8 cellular contexts compared by ENCODE assay signal in genomic region chr15:51750942-51751686, GRCh38. TPM values are rescaled to one million over a fixed set of nuclear protein-coding genes. Genes with fewer than 3 reads are reported as not detected.
DNase-seq lines count a peak whose midpoint lies in the region; ATAC-seq and TF ChIP-seq lines count a peak whose summit lies in the region.

TMOD2 (plus strand) TSS chr15:51751597; CDS start chr15:51766442, 14,845 bp downstream.

- peak within 1 kb of the TSS; percentile 86 for H3K4me3 ChIP-seq in neural cell (ENCODE audit: low read length)
- peak within 1 kb of the TSS; percentile 94 for H3K4me3 ChIP-seq in urinary bladder (ENCODE audit: low read depth, low read length)

- H3K9ac ChIP-seq in neural cell (ENCODE audit: low read length), result peak within 1 kb of the TSS; percentile 80

- no peaks in the 10 kb centered on the region for H3K9me2 ChIP-seq in neural cell (ENCODE audit: insufficient read depth, low read length)

- H3K27ac ChIP-seq in foreskin keratinocyte (no peak within 1 kb of the TSS), neural cell (ENCODE audit: low read length) (peak within 1 kb of the TSS; percentile 64), urinary bladder (ENCODE audit: low read depth) (no peak within 1 kb of the TSS)

- TF ChIP-seq CTCF in foreskin keratinocyte (conservative IDR thresholded peaks at IDR 0.05) (no peak), neural cell (IDR thresholded peaks at IDR 0.05; ENCODE audit: poor library complexity, severe bottlenecking) (no peak)

- H3K36me3 ChIP-seq in neural cell (ENCODE audit: insufficient read depth, low read length) (no peaks in the 10 kb centered on the region), urinary bladder (ENCODE audit: insufficient read depth) (no peaks in the 10 kb centered on the region)

- no peak for TF ChIP-seq RAD21 in neural cell (conservative IDR thresholded peaks at IDR 0.05)

- ATAC-seq in HG02885 (IDR thresholded peaks at IDR 0.05; ENCODE audit: poor library complexity, unreplicated experiment), result peak; percentile 82
- peak; percentile 84 for ATAC-seq in foreskin keratinocyte

- H4K20me1 ChIP-seq in neural cell (ENCODE audit: insufficient read depth), result no peaks in the 10 kb centered on the region

- peak; percentile 29 for DNase-seq in activated T-cell treated with anti-CD3 and anti-CD28 coated beads for 1 hour (ENCODE audit: low read depth)
- DNase-seq in activated T-cell treated with anti-CD3 and anti-CD28 coated beads for 4 hours, result no peak
- DNase-seq in NCI-H748 treated with DMSO at 0.1 percent for 48 hours (lab: John Stamatoyannopoulos, UW), result peak; percentile 32
- DNase-seq in activated effector memory CD4-positive, alpha-beta T cell treated with anti-CD3 and anti-CD28 coated beads, Interleukin-2, amount 50 U/mL, for 16 hours, result peak; percentile 79
- peak in 1 of 2 donors; percentile 48 for DNase-seq in foreskin keratinocyte

- H3K9me3 ChIP-seq in neural cell (ENCODE audit: low read length), result no peaks in the 10 kb centered on the region

- no peak for TF ChIP-seq EP300 in neural cell (conservative IDR thresholded peaks at IDR 0.05; ENCODE audit: poor library complexity, severe bottlenecking)

- H3K4me1 ChIP-seq in foreskin keratinocyte (no peaks in the 10 kb centered on the region), urinary bladder (ENCODE audit: insufficient read depth) (peaks cover 2% of the 10 kb centered on the region)

- no peaks in the 10 kb centered on the region for H3F3A ChIP-seq in neural cell (ENCODE audit: insufficient read depth, low read length, poor library complexity, severe bottlenecking)

- peak within 1 kb of the TSS; percentile 99 for H3K4me2 ChIP-seq in neural cell (ENCODE audit: low read length)

- peak within 1 kb of the TSS; percentile 57 for H2AFZ ChIP-seq in neural cell (ENCODE audit: low read depth, low read length)

- WGBS in urinary bladder, result 2% methylated on average over 57 of the region's 57 CpGs

- H3K27me3 ChIP-seq in foreskin keratinocyte (peaks cover 27% of the 10 kb centered on the region), neural cell (ENCODE audit: insufficient read depth, low read depth, low read length) (peaks cover 31% of the 10 kb centered on the region)

- H3K79me2 ChIP-seq in neural cell (replicated peaks; ENCODE audit: insufficient read depth, low read length), result peaks cover 25% of the 10 kb centered on the region

TF ChIP-seq in neural cell, 6 proteins besides CTCF, POLR2A, EP300 and RAD21:
- TF ChIP-seq TAF1 (IDR thresholded peaks at IDR 0.05; ENCODE audit: low read depth), result no peak
- TF ChIP-seq POLR2AphosphoS5 (IDR thresholded peaks at IDR 0.05), result peak; percentile 68
- peak; percentile 45 for TF ChIP-seq MXI1 (conservative IDR thresholded peaks at IDR 0.05; ENCODE audit: poor library complexity, severe bottlenecking)
- peak; percentile 16 for TF ChIP-seq REST (IDR thresholded peaks at IDR 0.05; ENCODE audit: borderline replicate concordance)

RNA-seq across cellular contexts. Expression of gene TMOD2, which starts in this region (rescaled TPM):
- total RNA-seq in foreskin keratinocyte (8.6 and 9.7 TPM in 2 replicates), urinary bladder (34.0 TPM)
- polyA plus RNA-seq in foreskin keratinocyte (1.6 and 1.7 TPM in 2 replicates), neural cell (79.9 and 80.3 TPM in 2 replicates), urinary bladder (5.7 TPM)
- 175 and 209 TPM in 2 replicates for polyA minus RNA-seq in neural cell

Comparison
In these comparisons a context has a peak if more than half of its experiments do, and no peak if none do; other contexts are left out.
1. RNA of gene TMOD2 (polyA plus RNA-seq): 79.9 to 80.3 TPM in neural cell; 5.7 TPM in urinary bladder (single experiment) and 1.6 to 1.7 TPM in foreskin keratinocyte; every median in the first group is over 10 times any median in the second.